In the genomic region with DNA sequence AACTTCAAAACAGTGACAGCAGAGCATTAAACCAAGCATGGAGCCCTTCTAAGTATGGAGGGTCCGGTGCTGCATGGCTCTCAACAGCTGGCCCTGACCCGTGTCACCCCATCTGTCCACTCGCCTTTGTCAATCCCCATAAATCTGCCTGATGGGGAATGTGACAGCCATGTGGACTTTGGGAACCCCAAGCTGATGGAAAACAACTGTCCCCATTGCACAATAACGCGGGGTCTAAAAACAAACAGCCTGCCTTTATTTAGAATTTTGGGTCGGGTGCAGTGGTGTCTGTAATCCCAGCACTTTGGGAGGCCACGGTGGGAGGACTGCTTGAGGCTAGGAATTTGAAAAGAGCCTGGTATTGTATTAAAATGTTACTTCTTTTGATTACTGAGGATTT, we compare ENCODE assay signal across 21 cellular contexts. TPM values are rescaled to one million over a fixed set of nuclear protein-coding genes. Genes with fewer than 3 reads are reported as not detected.
DNase-seq lines count a peak whose midpoint lies in the region; ATAC-seq and TF ChIP-seq lines count a peak whose summit lies in the region.
"Had no signal": no experiment of that assay in that cellular context is flagged by ENCODE, and none has a peak within 500 bp of the region (broad histone marks: within the 10 kb centered on the region; RNA-seq: fewer than 3 reads in every experiment).

No MANE protein-coding gene starts in this region.

- TF ChIP-seq CTCF in GM23338 (conservative IDR thresholded peaks at IDR 0.05; ENCODE audit: low read depth in 2 of 2), result no peak
- TF ChIP-seq CTCF in OCI-LY3 (IDR thresholded peaks at IDR 0.05; ENCODE audit: low read depth, low read length), result no peak
- TF ChIP-seq CTCF in sigmoid colon (IDR thresholded peaks at IDR 0.05), result no peak

- WGBS in sigmoid colon, 2 donors, result 78 to 86% methylated on average over 7 of the region's 7 CpGs

- H4K20me1 ChIP-seq in GM23338 (replicated peaks; ENCODE audit: insufficient read depth), result no peaks in the 10 kb centered on the region
- no peaks in the 10 kb centered on the region for H4K20me1 ChIP-seq in OCI-LY3 (ENCODE audit: insufficient read depth, low read length)
- H4K20me1 ChIP-seq: BLaER1 had no signal

- H3K36me3 ChIP-seq in GM23338 (ENCODE audit: insufficient read depth), result no peaks in the 10 kb centered on the region
- H3K36me3 ChIP-seq in OCI-LY3 (replicated peaks; ENCODE audit: low read depth, low read length), result no peaks in the 10 kb centered on the region
- H3K36me3 ChIP-seq in sigmoid colon, result no peaks in the 10 kb centered on the region
- H3K36me3 ChIP-seq: BLaER1, pancreas, SJCRH30, spleen, stomach, thyroid gland had no signal

- H3K27me3 Mint-ChIP-seq in GM23338 (ENCODE audit: insufficient read depth, low read depth, poor library complexity), result peaks cover 2% of the 10 kb centered on the region
- H3K27me3 Mint-ChIP-seq: activated naive CD4-positive, alpha-beta T cell treated with anti-CD3 and anti-CD28 coated beads, Interleukin-2, amount 50 U/mL, for 24 hours had no signal

- H3K4me1 ChIP-seq in GM23338 (ENCODE audit: insufficient read depth) (peaks cover 6% of the 10 kb centered on the region), OCI-LY3 (ENCODE audit: low read length) (no peaks in the 10 kb centered on the region), sigmoid colon (peaks cover 0 to 4% (median 0%) of the 10 kb centered on the region in 4 donors)
- H3K4me1 ChIP-seq: BLaER1, pancreas, thyroid gland had no signal

- no peak overlapping the region for H3K4me3 ChIP-seq in GM23338
- no peak overlapping the region for H3K4me3 ChIP-seq in OCI-LY3 (ENCODE audit: low read length)
- H3K4me3 ChIP-seq in sigmoid colon, result no peak overlapping the region
- H3K4me3 ChIP-seq: BLaER1, pancreas, SJCRH30, spleen, stomach, thyroid gland had no signal

- ATAC-seq in GM23338 (no peak), HG03520 (IDR thresholded peaks at IDR 0.05; ENCODE audit: unreplicated experiment) (no peak), HG03196 (IDR thresholded peaks at IDR 0.05; ENCODE audit: unreplicated experiment) (no peak)

- H3K4me3 Mint-ChIP-seq in GM23338, result no peak overlapping the region
- H3K4me3 Mint-ChIP-seq: activated CD4-positive, alpha-beta T cell treated with anti-CD3 and anti-CD28 coated beads for 36 hours; activated naive CD4-positive, alpha-beta T cell treated with anti-CD3 and anti-CD28 coated beads, Interleukin-2, amount 50 U/mL, for 24 hours; endodermal cell; nephron progenitor cell had no signal

- no peak overlapping the region for H3K4me2 ChIP-seq in GM23338
- peak overlapping the region; percentile 31 for H3K4me2 ChIP-seq in OCI-LY3 (ENCODE audit: low read length)
- H3K4me2 ChIP-seq: BLaER1 had no signal

- no peaks in the 10 kb centered on the region for H3K27me3 ChIP-seq in GM23338 (ENCODE audit: insufficient read depth)
- H3K27me3 ChIP-seq in OCI-LY3 (ENCODE audit: low read depth, low read length), result peaks cover under 1% of the 10 kb centered on the region; the same call in 1 of the 2 replicates
- H3K27me3 ChIP-seq in sigmoid colon, result no peaks in the 10 kb centered on the region
- H3K27me3 ChIP-seq: BLaER1, pancreas, SJCRH30, spleen, stomach, thyroid gland had no signal

- H3F3A ChIP-seq in GM23338 (replicated peaks; ENCODE audit: low read depth), result no peaks in the 10 kb centered on the region

- DNase-seq in GM23338 (ENCODE audit: low spot score), result no peak
- peak; percentile 47 for DNase-seq in left kidney (ENCODE audit: low read depth, low spot score)
- DNase-seq in sigmoid colon, result peak; percentile 72
- DNase-seq in NCI-H1417 (lab: John Stamatoyannopoulos, UW), result no peak
- DNase-seq: cerebellar nuclear complex, GOT3, spleen had no signal

- H3K79me2 ChIP-seq in GM23338 (replicated peaks; ENCODE audit: insufficient read depth) (no peaks in the 10 kb centered on the region), OCI-LY3 (ENCODE audit: low read length) (no peaks in the 10 kb centered on the region)

- H3K9me3 ChIP-seq in OCI-LY3 (ENCODE audit: insufficient read depth, low read length) (no peaks in the 10 kb centered on the region), sigmoid colon (no peaks in the 10 kb centered on the region)
- H3K9me3 ChIP-seq: BLaER1, pancreas, SJCRH30, spleen, stomach, thyroid gland had no signal

- no peaks in the 10 kb centered on the region for H3K9me3 Mint-ChIP-seq in GM23338
- H3K9me3 Mint-ChIP-seq: activated naive CD4-positive, alpha-beta T cell treated with anti-CD3 and anti-CD28 coated beads, Interleukin-2, amount 50 U/mL, for 24 hours; brain; endodermal cell; nephron progenitor cell had no signal

- peak overlapping the region; percentile 64; the same call in 1 of the 2 replicates for H2AFZ ChIP-seq in GM23338
- peak overlapping the region; percentile 49; the same call in 1 of the 2 replicates for H2AFZ ChIP-seq in OCI-LY3 (ENCODE audit: low read depth, low read length)

- H3K4me1 Mint-ChIP-seq in GM23338, result peaks cover 10% of the 10 kb centered on the region; the same call in 2 of the 3 replicates

- H3K9ac ChIP-seq in OCI-LY3 (ENCODE audit: low read length), result no peak overlapping the region
- H3K9ac ChIP-seq: BLaER1 had no signal

- TF ChIP-seq POLR2A in sigmoid colon (IDR thresholded peaks at IDR 0.05), result no peak

- H3K9me2 ChIP-seq in GM23338 (ENCODE audit: insufficient read depth), result no peaks in the 10 kb centered on the region

- no peaks in the 10 kb centered on the region for H3K36me3 Mint-ChIP-seq in GM23338 (ENCODE audit: low read depth)
- H3K36me3 Mint-ChIP-seq: activated naive CD4-positive, alpha-beta T cell treated with anti-CD3 and anti-CD28 coated beads, Interleukin-2, amount 50 U/mL, for 24 hours; brain had no signal

- no peak overlapping the region for H3K27ac Mint-ChIP-seq in GM23338
- H3K27ac Mint-ChIP-seq: endodermal cell, nephron progenitor cell had no signal

- H3K27ac ChIP-seq in GM23338 (ENCODE audit: low read depth), result no peak overlapping the region
- H3K27ac ChIP-seq in OCI-LY3 (ENCODE audit: low read length), result no peak overlapping the region
- peak overlapping the region in 3 of 4 donors; percentile 11 to 48 (median 18) for H3K27ac ChIP-seq in sigmoid colon
- H3K27ac ChIP-seq: BLaER1, pancreas, SJCRH30, spleen, thyroid gland, VCaP had no signal

- intact Hi-C loops in sigmoid colon (cut with DNase I), result loop anchor here (5.0 kb wide), 1 partner anchor 159 kb away; the partner anchor contains the start of gene DYNC2LI1

- TF ChIP-seq EP300 in sigmoid colon (IDR thresholded peaks at IDR 0.05), result no peak

TF ChIP-seq in GM23338, 12 proteins besides CTCF, POLR2A, EP300 and RAD21:
- TF ChIP-seq JUNB (IDR thresholded peaks at IDR 0.05; ENCODE audit: unreplicated experiment), result no peak

RNA-seq across cellular contexts. Expression of gene THADA, which starts 17.1 kb away (rescaled TPM):
- 26.2 and 30.7 TPM in 2 replicates for total RNA-seq in GM23338 (2014; rRNA removed; shearing (Covaris generic))
- polyA plus RNA-seq in GM23338 (2016; fragmentation: Nextera tagmentation; extraction: Ambion mirVana) (11.1 and 17.0 TPM in 2 replicates), sigmoid colon (10 to 100 TPM in 1 of 3 donors, 1 to 10 TPM in 2; 4.4 to 14.0 (median 9.0) TPM)
- 10 to 100 TPM; 20.2 to 35.2 (median 29.6) TPM for total RNA-seq in sigmoid colon

RNA-seq across cellular contexts. Expression of gene PLEKHH2, which starts 24.1 kb away (rescaled TPM):
- 6.5 and 6.7 TPM in 2 replicates for total RNA-seq in GM23338 (2014; rRNA removed; shearing (Covaris generic))
- polyA plus RNA-seq in GM23338 (2016; fragmentation: Nextera tagmentation; extraction: Ambion mirVana) (4.9 and 5.4 TPM in 2 replicates), sigmoid colon (1 to 10 TPM in 2 of 3 donors, under 1 TPM in 1; 0.69 to 3.6 (median 1.7) TPM)
- 10 to 100 TPM; 35.3 to 83.1 (median 54.9) TPM for total RNA-seq in sigmoid colon

Comparison
In these comparisons a context has a peak if more than half of its experiments do, and no peak if none do; other contexts are left out.
1. DNase-seq: peak in left kidney (single experiment) and sigmoid colon (single experiment); none in GM23338 (single experiment) and NCI-H1417 (0 of 3).
2. H3K27ac ChIP-seq: peak in sigmoid colon (3 of 4); none in GM23338 (single experiment) and OCI-LY3 (single experiment).